1 cellular context compared by ENCODE assay signal in the genomic region with DNA sequence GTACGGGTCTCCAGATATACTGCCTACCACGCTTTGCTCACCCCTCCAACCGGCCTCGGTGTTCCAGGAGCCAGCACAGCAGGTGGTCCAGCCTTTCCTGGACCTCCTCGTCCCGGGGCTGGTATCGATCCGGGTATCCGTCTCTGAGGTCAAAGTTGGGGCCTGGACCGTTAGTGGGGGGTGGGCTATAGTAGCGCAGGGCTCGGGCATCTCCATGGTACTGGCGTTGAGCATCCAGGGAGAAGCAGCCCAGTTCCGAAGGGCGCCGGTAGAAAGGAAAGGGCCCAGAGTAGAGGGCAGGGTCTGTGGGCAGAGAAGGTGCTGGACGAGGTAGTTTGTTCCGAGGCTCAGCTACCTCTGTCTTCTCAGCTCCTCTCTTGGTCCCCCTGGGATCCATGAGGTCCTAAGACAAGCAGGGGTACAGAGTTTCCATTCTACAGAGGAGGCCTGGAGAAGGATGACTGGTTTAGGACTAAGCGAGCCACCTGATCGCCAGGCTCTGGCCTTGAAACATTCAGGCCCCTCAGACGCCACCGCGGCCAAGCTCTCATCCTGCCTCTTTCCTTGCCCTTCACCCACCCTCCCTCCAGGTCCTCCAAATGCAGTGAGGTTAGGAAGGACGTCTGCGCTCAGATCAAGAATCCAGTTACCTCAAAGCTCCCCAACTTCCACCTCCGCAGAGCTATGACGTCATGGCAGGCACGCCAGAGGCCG.
A peak's percentile ranks its signal among the peaks of the same experiment; 100 is the strongest.
TF ChIP-seq lines count a peak whose summit lies in the region.

No MANE protein-coding gene starts in this region.

TF ChIP-seq in HepG2, 621 proteins besides CTCF, POLR2A, EP300 and RAD21 (continued from another document and continues in another):
- TF ChIP-seq ATF4 (CRISPR knock-in tag; IDR thresholded peaks at IDR 0.05) (no peak), BHLHE40 (IDR thresholded peaks at IDR 0.05; ENCODE audit: low read length) (no peak), HOXD1 (CRISPR knock-in tag; IDR thresholded peaks at IDR 0.05) (no peak), BORCS8-MEF2B (CRISPR knock-in tag; IDR thresholded peaks at IDR 0.05) (no peak), MTERF4 (CRISPR knock-in tag; IDR thresholded peaks at IDR 0.05) (no peak), NR3C1 (CRISPR knock-in tag; IDR thresholded peaks at IDR 0.05) (no peak), RFX5 (IDR thresholded peaks at IDR 0.05; ENCODE audit: low read depth, low read length) (no peak), RBM22 (optimal IDR thresholded peaks at IDR 0.05; ENCODE audit: low read length) (peak; percentile 45), ZNF557 (CRISPR knock-in tag; IDR thresholded peaks at IDR 0.05) (no peak), ZNF260 (CRISPR knock-in tag; IDR thresholded peaks at IDR 0.05; ENCODE audit: borderline replicate concordance, low read depth) (no peak), ZNF83 (CRISPR knock-in tag; IDR thresholded peaks at IDR 0.05; ENCODE audit: borderline replicate concordance) (no peak), ZFP36L1 (CRISPR knock-in tag; IDR thresholded peaks at IDR 0.05) (no peak; the same call in 1 of the 2 replicates), ISL2 (CRISPR knock-in tag; IDR thresholded peaks at IDR 0.05) (no peak), SRY (CRISPR knock-in tag; IDR thresholded peaks at IDR 0.05) (no peak), HHEX (CRISPR knock-in tag; IDR thresholded peaks at IDR 0.05) (no peak), TOPORS (CRISPR knock-in tag; IDR thresholded peaks at IDR 0.05) (no peak), SAFB2 (CRISPR knock-in tag; IDR thresholded peaks at IDR 0.05; ENCODE audit: borderline replicate concordance, low read depth) (peak; percentile 52; the same call in 1 of the 2 replicates), TAF1 (CRISPR knock-in tag; IDR thresholded peaks at IDR 0.05) (no peak), ZXDC (CRISPR knock-in tag; IDR thresholded peaks at IDR 0.05) (peak; percentile 48; the same call in 1 of the 2 replicates), ZFP82 (CRISPR knock-in tag; IDR thresholded peaks at IDR 0.05; ENCODE audit: borderline replicate concordance) (no peak; the same call in 1 of the 2 replicates), HOMEZ (CRISPR knock-in tag; IDR thresholded peaks at IDR 0.05; ENCODE audit: low read depth) (no peak), ZNF251 (CRISPR knock-in tag; IDR thresholded peaks at IDR 0.05) (no peak), ZBTB34 (CRISPR knock-in tag; IDR thresholded peaks at IDR 0.05) (no peak), ZFYVE20 (CRISPR knock-in tag; IDR thresholded peaks at IDR 0.05; ENCODE audit: borderline replicate concordance, low read depth) (no peak)
- TF ChIP-seq, protein P1, sequence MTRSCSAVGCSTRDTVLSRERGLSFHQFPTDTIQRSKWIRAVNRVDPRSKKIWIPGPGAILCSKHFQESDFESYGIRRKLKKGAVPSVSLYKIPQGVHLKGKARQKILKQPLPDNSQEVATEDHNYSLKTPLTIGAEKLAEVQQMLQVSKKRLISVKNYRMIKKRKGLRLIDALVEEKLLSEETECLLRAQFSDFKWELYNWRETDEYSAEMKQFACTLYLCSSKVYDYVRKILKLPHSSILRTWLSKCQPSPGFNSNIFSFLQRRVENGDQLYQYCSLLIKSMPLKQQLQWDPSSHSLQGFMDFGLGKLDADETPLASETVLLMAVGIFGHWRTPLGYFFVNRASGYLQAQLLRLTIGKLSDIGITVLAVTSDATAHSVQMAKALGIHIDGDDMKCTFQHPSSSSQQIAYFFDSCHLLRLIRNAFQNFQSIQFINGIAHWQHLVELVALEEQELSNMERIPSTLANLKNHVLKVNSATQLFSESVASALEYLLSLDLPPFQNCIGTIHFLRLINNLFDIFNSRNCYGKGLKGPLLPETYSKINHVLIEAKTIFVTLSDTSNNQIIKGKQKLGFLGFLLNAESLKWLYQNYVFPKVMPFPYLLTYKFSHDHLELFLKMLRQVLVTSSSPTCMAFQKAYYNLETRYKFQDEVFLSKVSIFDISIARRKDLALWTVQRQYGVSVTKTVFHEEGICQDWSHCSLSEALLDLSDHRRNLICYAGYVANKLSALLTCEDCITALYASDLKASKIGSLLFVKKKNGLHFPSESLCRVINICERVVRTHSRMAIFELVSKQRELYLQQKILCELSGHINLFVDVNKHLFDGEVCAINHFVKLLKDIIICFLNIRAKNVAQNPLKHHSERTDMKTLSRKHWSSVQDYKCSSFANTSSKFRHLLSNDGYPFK (CRISPR knock-in tag; IDR thresholded peaks at IDR 0.05; ENCODE audit: borderline replicate concordance) = no peak; the same call in 1 of the 2 replicates
- TF ChIP-seq, protein P2, sequence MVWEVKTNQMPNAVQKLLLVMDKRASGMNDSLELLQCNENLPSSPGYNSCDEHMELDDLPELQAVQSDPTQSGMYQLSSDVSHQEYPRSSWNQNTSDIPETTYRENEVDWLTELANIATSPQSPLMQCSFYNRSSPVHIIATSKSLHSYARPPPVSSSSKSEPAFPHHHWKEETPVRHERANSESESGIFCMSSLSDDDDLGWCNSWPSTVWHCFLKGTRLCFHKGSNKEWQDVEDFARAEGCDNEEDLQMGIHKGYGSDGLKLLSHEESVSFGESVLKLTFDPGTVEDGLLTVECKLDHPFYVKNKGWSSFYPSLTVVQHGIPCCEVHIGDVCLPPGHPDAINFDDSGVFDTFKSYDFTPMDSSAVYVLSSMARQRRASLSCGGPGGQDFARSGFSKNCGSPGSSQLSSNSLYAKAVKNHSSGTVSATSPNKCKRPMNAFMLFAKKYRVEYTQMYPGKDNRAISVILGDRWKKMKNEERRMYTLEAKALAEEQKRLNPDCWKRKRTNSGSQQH (CRISPR knock-in tag; IDR thresholded peaks at IDR 0.05; ENCODE audit: low read depth) = peak; percentile 71
- TF ChIP-seq, protein P3, sequence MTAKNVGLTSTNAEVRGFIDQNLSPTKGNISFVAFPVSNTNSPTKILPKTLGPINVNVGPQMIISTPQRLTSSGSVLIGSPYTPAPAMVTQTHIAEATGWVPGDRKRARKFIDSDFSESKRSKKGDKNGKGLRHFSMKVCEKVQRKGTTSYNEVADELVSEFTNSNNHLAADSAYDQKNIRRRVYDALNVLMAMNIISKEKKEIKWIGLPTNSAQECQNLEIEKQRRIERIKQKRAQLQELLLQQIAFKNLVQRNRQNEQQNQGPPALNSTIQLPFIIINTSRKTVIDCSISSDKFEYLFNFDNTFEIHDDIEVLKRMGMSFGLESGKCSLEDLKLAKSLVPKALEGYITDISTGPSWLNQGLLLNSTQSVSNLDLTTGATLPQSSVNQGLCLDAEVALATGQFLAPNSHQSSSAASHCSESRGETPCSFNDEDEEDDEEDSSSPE (CRISPR knock-in tag; IDR thresholded peaks at IDR 0.05) = no peak
- TF ChIP-seq, protein P4, sequence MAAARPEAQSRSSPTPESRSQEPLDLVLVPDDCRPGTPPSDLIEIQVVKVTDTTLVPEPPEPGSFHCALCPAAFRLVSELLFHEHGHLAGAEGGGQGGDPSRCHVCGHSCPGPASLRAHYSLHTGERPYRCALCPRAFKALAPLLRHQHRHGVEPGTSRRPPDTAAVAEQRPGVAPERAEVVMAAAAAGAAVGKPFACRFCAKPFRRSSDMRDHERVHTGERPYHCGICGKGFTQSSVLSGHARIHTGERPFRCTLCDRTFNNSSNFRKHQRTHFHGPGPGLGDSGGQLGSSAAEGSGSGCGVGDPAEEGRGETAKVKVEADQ (CRISPR knock-in tag; IDR thresholded peaks at IDR 0.05; ENCODE audit: borderline replicate concordance) = 0 out of 2 replicates have a peak, but pooled peaks have one; percentile 53
- TF ChIP-seq, protein P5, sequence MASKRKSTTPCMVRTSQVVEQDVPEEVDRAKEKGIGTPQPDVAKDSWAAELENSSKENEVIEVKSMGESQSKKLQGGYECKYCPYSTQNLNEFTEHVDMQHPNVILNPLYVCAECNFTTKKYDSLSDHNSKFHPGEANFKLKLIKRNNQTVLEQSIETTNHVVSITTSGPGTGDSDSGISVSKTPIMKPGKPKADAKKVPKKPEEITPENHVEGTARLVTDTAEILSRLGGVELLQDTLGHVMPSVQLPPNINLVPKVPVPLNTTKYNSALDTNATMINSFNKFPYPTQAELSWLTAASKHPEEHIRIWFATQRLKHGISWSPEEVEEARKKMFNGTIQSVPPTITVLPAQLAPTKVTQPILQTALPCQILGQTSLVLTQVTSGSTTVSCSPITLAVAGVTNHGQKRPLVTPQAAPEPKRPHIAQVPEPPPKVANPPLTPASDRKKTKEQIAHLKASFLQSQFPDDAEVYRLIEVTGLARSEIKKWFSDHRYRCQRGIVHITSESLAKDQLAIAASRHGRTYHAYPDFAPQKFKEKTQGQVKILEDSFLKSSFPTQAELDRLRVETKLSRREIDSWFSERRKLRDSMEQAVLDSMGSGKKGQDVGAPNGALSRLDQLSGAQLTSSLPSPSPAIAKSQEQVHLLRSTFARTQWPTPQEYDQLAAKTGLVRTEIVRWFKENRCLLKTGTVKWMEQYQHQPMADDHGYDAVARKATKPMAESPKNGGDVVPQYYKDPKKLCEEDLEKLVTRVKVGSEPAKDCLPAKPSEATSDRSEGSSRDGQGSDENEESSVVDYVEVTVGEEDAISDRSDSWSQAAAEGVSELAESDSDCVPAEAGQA (IDR thresholded peaks at IDR 0.05; ENCODE audit: low read depth) = no peak
- TF ChIP-seq, protein P5 (CRISPR knock-in tag; IDR thresholded peaks at IDR 0.05; ENCODE audit: borderline replicate concordance) = 0 out of 2 replicates have a peak, but pooled peaks have one; percentile 28
